Comparison of ENCODE assay signal across 8 cellular contexts in the genomic region with DNA sequence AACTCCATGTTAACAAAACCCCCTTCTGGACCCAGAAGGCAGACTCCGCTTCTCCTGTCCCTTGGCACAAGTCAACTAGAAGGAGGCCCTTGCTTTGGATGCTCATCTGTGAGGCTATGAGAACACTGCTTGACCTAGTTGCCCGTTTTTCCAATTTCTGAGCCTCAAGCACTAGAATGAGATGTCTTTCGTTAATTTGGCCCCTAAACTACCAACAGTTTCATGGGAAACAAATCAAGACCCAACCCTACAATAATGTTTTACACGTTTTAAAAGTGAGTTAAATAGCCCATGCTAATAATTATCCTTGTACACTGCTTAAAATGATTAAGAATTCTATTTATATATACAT. TPM values are rescaled to one million over a fixed set of nuclear protein-coding genes. Genes with fewer than 3 reads are reported as not detected.
DNase-seq lines count a peak whose midpoint lies in the region; ATAC-seq and TF ChIP-seq lines count a peak whose summit lies in the region.

No MANE protein-coding gene starts in this region.

- no peak for TF ChIP-seq POLR2A in body of pancreas (IDR thresholded peaks at IDR 0.05)

- no peaks in the 10 kb centered on the region for H3K9me3 ChIP-seq in body of pancreas
- no peaks in the 10 kb centered on the region for H3K9me3 ChIP-seq in upper lobe of right lung

- peaks cover 1% of the 10 kb centered on the region for H3K36me3 Mint-ChIP-seq in activated naive CD4-positive, alpha-beta T cell treated with anti-CD3 and anti-CD28 coated beads for 36 hours (ENCODE audit: low read depth)
- peaks cover under 1% of the 10 kb centered on the region for H3K36me3 Mint-ChIP-seq in memory B cell

- H3K27me3 Mint-ChIP-seq in activated naive CD4-positive, alpha-beta T cell treated with anti-CD3 and anti-CD28 coated beads for 36 hours (ENCODE audit: low read depth): no peaks in the 10 kb centered on the region
- no peaks in the 10 kb centered on the region for H3K27me3 Mint-ChIP-seq in memory B cell

- CTCF ChIA-PET in activated naive CD4-positive, alpha-beta T cell treated with anti-CD3 and anti-CD28 coated beads for 36 hours (lab: Charles Lee): interaction anchor here (0.6 to 1.5 kb wide), 4 partner anchors 113 to 491 kb away, joined by 3 to 4 read pairs (median 4); no protein-coding TSS in a partner anchor

- no peak for ATAC-seq in body of pancreas
- no peak for ATAC-seq in memory B cell (ENCODE audit: low read depth)
- no peak for ATAC-seq in upper lobe of right lung
- no peak for ATAC-seq in HG03139 (IDR thresholded peaks at IDR 0.05; ENCODE audit: unreplicated experiment)
- no peak for ATAC-seq in left lobe of liver

- intact Hi-C loops in activated naive CD4-positive, alpha-beta T cell treated with anti-CD3 and anti-CD28 coated beads for 36 hours (cut with micrococcal nuclease): loop anchor here (1.0 to 10.0 kb wide), 4 partner anchors 201 to 601 kb away; no protein-coding TSS in a partner anchor
- intact Hi-C loops in body of pancreas (cut with DNase I) (no loop called here), upper lobe of right lung (cut with DNase I) (no loop called here)

- no peak for TF ChIP-seq CTCF in body of pancreas (IDR thresholded peaks at IDR 0.05)
- no peak for TF ChIP-seq CTCF in upper lobe of right lung (IDR thresholded peaks at IDR 0.05)

- H3K27ac ChIP-seq in body of pancreas: peak overlapping the region; percentile 97 to 99 (median 98)
- peak overlapping the region; percentile 100 for H3K27ac ChIP-seq in upper lobe of right lung

- peaks cover 21% of the 10 kb centered on the region for H3K4me1 Mint-ChIP-seq in activated naive CD4-positive, alpha-beta T cell treated with anti-CD3 and anti-CD28 coated beads for 36 hours (ENCODE audit: low read depth)
- peaks cover 17% of the 10 kb centered on the region for H3K4me1 Mint-ChIP-seq in memory B cell

- peak overlapping the region; percentile 82 for H3K4me3 Mint-ChIP-seq in activated naive CD4-positive, alpha-beta T cell treated with anti-CD3 and anti-CD28 coated beads for 36 hours
- peak overlapping the region; percentile 90 for H3K4me3 Mint-ChIP-seq in memory B cell

- H3K27me3 ChIP-seq in body of pancreas: no peaks in the 10 kb centered on the region
- no peaks in the 10 kb centered on the region for H3K27me3 ChIP-seq in upper lobe of right lung

- H3K36me3 ChIP-seq in body of pancreas (replicated peaks in 1 of 2; ENCODE audit: insufficient read depth in 1 of 2, low read depth in 2 of 2) (no peaks in the 10 kb centered on the region), upper lobe of right lung (no peaks in the 10 kb centered on the region)

- H3K4me1 ChIP-seq in body of pancreas (peaks cover 9% of the 10 kb centered on the region), upper lobe of right lung (peaks cover 1% of the 10 kb centered on the region)

- peak overlapping the region; percentile 99 for H3K27ac Mint-ChIP-seq in activated naive CD4-positive, alpha-beta T cell treated with anti-CD3 and anti-CD28 coated beads for 36 hours
- peak overlapping the region; percentile 97 for H3K27ac Mint-ChIP-seq in memory B cell

- no peaks in the 10 kb centered on the region for H3K9me3 Mint-ChIP-seq in activated naive CD4-positive, alpha-beta T cell treated with anti-CD3 and anti-CD28 coated beads for 36 hours
- peaks cover 2% of the 10 kb centered on the region for H3K9me3 Mint-ChIP-seq in memory B cell

- DNase-seq in activated naive CD4-positive, alpha-beta T cell treated with anti-CD3 and anti-CD28 coated beads for 36 hours: no peak
- no peak for DNase-seq in activated naive CD4-positive, alpha-beta T cell (lab: John Stamatoyannopoulos, UW)
- DNase-seq in body of pancreas (no peak), memory B cell (ENCODE audit: low spot score in 2 of 2) (no peak), upper lobe of right lung (no peak), Ammon's horn (ENCODE audit: low spot score) (no peak), left lobe of liver (ENCODE audit: low spot score) (no peak)

- 68 to 75% methylated on average over 4 of the region's 4 CpGs for WGBS in body of pancreas, 2 donors

- peak overlapping the region; percentile 72 to 89 for H3K4me3 ChIP-seq in body of pancreas
- H3K4me3 ChIP-seq in upper lobe of right lung: peak overlapping the region; percentile 91

RNA-seq across cellular contexts. Expression of a gene that starts 2.2 kb away (rescaled TPM):
- 10 to 100 TPM; 41.8 to 42.9 TPM for total RNA-seq in activated naive CD4-positive, alpha-beta T cell treated with anti-CD3 and anti-CD28 coated beads for 36 hours
- total RNA-seq in body of pancreas: 10 to 100 TPM; 18.5 to 25.2 TPM
- total RNA-seq in upper lobe of right lung: 101 TPM
- 46.6 TPM for total RNA-seq in left lobe of liver
